Comparison of ENCODE assay signal across 8 cellular contexts in the genomic region with DNA sequence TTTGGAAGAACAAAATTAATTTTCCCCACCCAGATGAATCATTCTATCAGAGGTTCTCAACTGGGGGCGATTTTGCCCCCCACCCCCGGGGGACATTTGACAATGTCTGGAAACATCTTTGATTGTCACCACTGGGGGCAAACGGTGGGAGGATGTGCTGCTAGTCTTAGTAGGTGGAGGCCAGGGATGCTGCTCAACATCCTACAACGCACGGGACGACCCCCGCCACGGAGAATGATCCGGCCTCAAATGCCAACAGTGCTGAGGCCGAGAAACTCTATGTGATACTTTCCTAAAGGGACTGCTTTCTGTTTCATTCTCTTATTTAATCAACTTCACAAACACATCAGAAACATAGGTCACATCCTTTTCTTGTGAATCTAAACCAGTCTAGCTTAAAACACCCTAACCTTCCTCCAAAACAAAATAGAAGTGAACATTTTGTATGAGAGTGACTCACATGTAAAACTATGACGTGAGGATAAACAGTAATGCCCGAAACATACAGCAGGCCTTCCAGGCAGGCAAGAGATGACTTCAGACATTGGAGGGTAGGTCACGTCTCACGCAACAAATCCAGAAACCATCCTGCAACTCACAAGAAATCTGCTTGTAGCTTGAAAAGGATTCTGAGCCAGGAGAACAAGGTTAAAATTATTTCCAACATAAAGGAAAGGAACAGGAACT. TPM values are rescaled to one million over a fixed set of nuclear protein-coding genes. Genes with fewer than 3 reads are reported as not detected.
DNase-seq lines count a peak whose midpoint lies in the region; ATAC-seq and TF ChIP-seq lines count a peak whose summit lies in the region.

No MANE protein-coding gene starts in this region.

- peak overlapping the region; percentile 93 for H3K27ac Mint-ChIP-seq in activated T-helper 1 cell treated with anti-CD3 and anti-CD28 coated beads, Interleukin-12 subunit alpha, Interleukin-12 subunit beta, Interleukin-2, Interleukin-4 antibody, amounts not matched to agents 30 ng/mL and 10 ng/mL and 1 ng/mL, durations not matched to agents 14 hours and 24 hours and 36 hours

- peaks cover 9% of the 10 kb centered on the region for H3K9me3 Mint-ChIP-seq in activated T-helper 1 cell treated with anti-CD3 and anti-CD28 coated beads, Interleukin-12 subunit alpha, Interleukin-12 subunit beta, Interleukin-2, Interleukin-4 antibody, amounts not matched to agents 30 ng/mL and 10 ng/mL and 1 ng/mL, durations not matched to agents 14 hours and 24 hours and 36 hours

- H3K27ac ChIP-seq in lower lobe of right lung (peak overlapping the region; percentile 9), tibial artery (peak overlapping the region; percentile 77 to 85), right atrium auricular region (no peak overlapping the region), PC-9 (no peak overlapping the region)

- BruUV-seq in PC-9 (replicated peaks; lab: Mats Ljungman, UMichigan): no TSS peak

- no peak overlapping the region for H3K4me2 ChIP-seq in PC-9

- H3K27me3 ChIP-seq in lower lobe of right lung (ENCODE audit: low read depth): no peaks in the 10 kb centered on the region
- H3K27me3 ChIP-seq in tibial artery: no peaks in the 10 kb centered on the region
- H3K27me3 ChIP-seq in right atrium auricular region: no peaks in the 10 kb centered on the region
- no peaks in the 10 kb centered on the region for H3K27me3 ChIP-seq in PC-9 (ENCODE audit: insufficient read depth, low read depth)

- H3K4me1 Mint-ChIP-seq in activated T-helper 1 cell treated with anti-CD3 and anti-CD28 coated beads, Interleukin-12 subunit alpha, Interleukin-12 subunit beta, Interleukin-2, Interleukin-4 antibody, amounts not matched to agents 30 ng/mL and 10 ng/mL and 1 ng/mL, durations not matched to agents 14 hours and 24 hours and 36 hours (ENCODE audit: low read depth): peaks cover 50% of the 10 kb centered on the region

- H4K20me1 ChIP-seq in PC-9 (ENCODE audit: insufficient read depth): no peaks in the 10 kb centered on the region

- DNase-seq in NCI-H2029 treated with DMSO at 0.1 percent for 48 hours (lab: John Stamatoyannopoulos, UW) (peak; percentile 25), NCI-H2029 (lab: John Stamatoyannopoulos, UW) (no peak), lower lobe of right lung (no peak), tibial artery (no peak), right atrium auricular region (ENCODE audit: low spot score) (no peak), PC-9 (no peak)
- DNase-seq in activated T-helper 1 cell treated with anti-CD3 and anti-CD28 coated beads, Interleukin-12 subunit alpha, Interleukin-12 subunit beta, Interleukin-2, Interleukin-4 antibody, amounts not matched to agents 30 ng/mL and 10 ng/mL and 1 ng/mL, durations not matched to agents 14 hours and 24 hours and 36 hours (ENCODE audit: low spot score): peak; percentile 24

- H3K9me3 ChIP-seq in lower lobe of right lung (no peaks in the 10 kb centered on the region), tibial artery (no peaks in the 10 kb centered on the region), right atrium auricular region (no peaks in the 10 kb centered on the region), PC-9 (ENCODE audit: insufficient read depth, low read depth) (no peaks in the 10 kb centered on the region)

- POLR2A ChIA-PET in PC-9 (lab: Charles Lee; ENCODE audit: unreplicated experiment): no interaction called here

- ATAC-seq in lower lobe of right lung (no peak), HG02588 (IDR thresholded peaks at IDR 0.05; ENCODE audit: unreplicated experiment) (no peak)

- H3K4me3 Mint-ChIP-seq in activated T-helper 1 cell treated with anti-CD3 and anti-CD28 coated beads, Interleukin-12 subunit alpha, Interleukin-12 subunit beta, Interleukin-2, Interleukin-4 antibody, amounts not matched to agents 30 ng/mL and 10 ng/mL and 1 ng/mL, durations not matched to agents 14 hours and 24 hours and 36 hours: peak overlapping the region; percentile 77

- H3K4me3 ChIP-seq in lower lobe of right lung (no peak overlapping the region), tibial artery (no peak overlapping the region), right atrium auricular region (no peak overlapping the region), PC-9 (no peak overlapping the region)

- H3K36me3 Mint-ChIP-seq in activated T-helper 1 cell treated with anti-CD3 and anti-CD28 coated beads, Interleukin-12 subunit alpha, Interleukin-12 subunit beta, Interleukin-2, Interleukin-4 antibody, amounts not matched to agents 30 ng/mL and 10 ng/mL and 1 ng/mL, durations not matched to agents 14 hours and 24 hours and 36 hours (ENCODE audit: low read depth): peaks cover 5% of the 10 kb centered on the region

- peaks cover 9% of the 10 kb centered on the region for H3K27me3 Mint-ChIP-seq in activated T-helper 1 cell treated with anti-CD3 and anti-CD28 coated beads, Interleukin-12 subunit alpha, Interleukin-12 subunit beta, Interleukin-2, Interleukin-4 antibody, amounts not matched to agents 30 ng/mL and 10 ng/mL and 1 ng/mL, durations not matched to agents 14 hours and 24 hours and 36 hours (ENCODE audit: insufficient read depth)

- peaks cover 5% of the 10 kb centered on the region; the same call in 1 of the 2 replicates for H3F3A ChIP-seq in PC-9 (ENCODE audit: insufficient read depth, low read depth)

- CTCF ChIA-PET in PC-9 (lab: Charles Lee): no interaction called here

- no peak for TF ChIP-seq CTCF in lower lobe of right lung (IDR thresholded peaks at IDR 0.05)
- TF ChIP-seq CTCF in tibial artery (IDR thresholded peaks at IDR 0.05): no peak
- TF ChIP-seq CTCF in right atrium auricular region (IDR thresholded peaks at IDR 0.05): no peak
- no peak for TF ChIP-seq CTCF in PC-9 (conservative IDR thresholded peaks at IDR 0.05)

- no peaks in the 10 kb centered on the region for H3K9me2 ChIP-seq in PC-9 (ENCODE audit: insufficient read depth)

- no peaks in the 10 kb centered on the region for H3K79me2 ChIP-seq in PC-9 (ENCODE audit: low read depth)

- H3K36me3 ChIP-seq in lower lobe of right lung (no peaks in the 10 kb centered on the region), tibial artery (no peaks in the 10 kb centered on the region), right atrium auricular region (no peaks in the 10 kb centered on the region), PC-9 (ENCODE audit: low read depth) (no peaks in the 10 kb centered on the region)

- H2AFZ ChIP-seq in PC-9: no peak overlapping the region

- H3K4me1 ChIP-seq in lower lobe of right lung: peaks cover 12% of the 10 kb centered on the region
- peaks cover 0 to 31% (median 13%) of the 10 kb centered on the region in 4 donors for H3K4me1 ChIP-seq in tibial artery
- H3K4me1 ChIP-seq in right atrium auricular region: peaks cover 0 to 4% of the 10 kb centered on the region in 2 donors
- peaks cover 10% of the 10 kb centered on the region for H3K4me1 ChIP-seq in PC-9 (replicated peaks; ENCODE audit: insufficient read depth)

- intact Hi-C loops in activated T-helper 1 cell treated with anti-CD3 and anti-CD28 coated beads, Interleukin-12 subunit alpha, Interleukin-12 subunit beta, Interleukin-2, Interleukin-4 antibody, amounts not matched to agents 30 ng/mL and 10 ng/mL and 1 ng/mL, durations not matched to agents 14 hours and 24 hours and 36 hours (cut with micrococcal nuclease): loop anchor here (1.0 to 10.0 kb wide), 5 partner anchors 524 to 1361 kb away; a partner anchor contains a TSS
- intact Hi-C loops in lower lobe of right lung (cut with DNase I): no loop called here
- intact Hi-C loops in tibial artery (cut with DNase I; ENCODE audit: low total_unique reads): no loop called here
- intact Hi-C loops in PC-9 (cut with micrococcal nuclease; ENCODE audit: unreplicated experiment): no loop called here

RNA-seq across cellular contexts. Expression of a gene that starts 37.2 kb away (rescaled TPM):
- total RNA-seq in activated T-helper 1 cell treated with anti-CD3 and anti-CD28 coated beads, Interleukin-12 subunit alpha, Interleukin-12 subunit beta, Interleukin-2, Interleukin-4 antibody, amounts not matched to agents 30 ng/mL and 10 ng/mL and 1 ng/mL, durations not matched to agents 14 hours and 24 hours and 36 hours: 22.9 and 25.8 TPM in 2 replicates
- total RNA-seq in lower lobe of right lung (160 TPM), right atrium auricular region (10 to 100 TPM; 31.4 to 37.2 TPM), PC-9 (2021) (20.4 and 25.2 TPM in 2 replicates)

Comparison
In these comparisons a context has a peak if more than half of its experiments do, and no peak if none do; other contexts are left out.
1. DNase-seq: peak in NCI-H2029 treated with DMSO at 0.1 percent for 48 hours (single experiment) and activated T-helper 1 cell treated with anti-CD3 and anti-CD28 coated beads, Interleukin-12 subunit alpha, Interleukin-12 subunit beta, Interleukin-2, Interleukin-4 antibody, amounts not matched to agents 30 ng/mL and 10 ng/mL and 1 ng/mL, durations not matched to agents 14 hours and 24 hours and 36 hours (single experiment); none in NCI-H2029 (single experiment), lower lobe of right lung (single experiment), tibial artery (0 of 2), right atrium auricular region (single experiment) and PC-9 (0 of 2).
2. H3K27ac ChIP-seq: peak in lower lobe of right lung (single experiment) and tibial artery (2 of 2); none in right atrium auricular region (0 of 2) and PC-9 (single experiment).